16 cellular contexts compared by ENCODE assay signal in the genomic region with DNA sequence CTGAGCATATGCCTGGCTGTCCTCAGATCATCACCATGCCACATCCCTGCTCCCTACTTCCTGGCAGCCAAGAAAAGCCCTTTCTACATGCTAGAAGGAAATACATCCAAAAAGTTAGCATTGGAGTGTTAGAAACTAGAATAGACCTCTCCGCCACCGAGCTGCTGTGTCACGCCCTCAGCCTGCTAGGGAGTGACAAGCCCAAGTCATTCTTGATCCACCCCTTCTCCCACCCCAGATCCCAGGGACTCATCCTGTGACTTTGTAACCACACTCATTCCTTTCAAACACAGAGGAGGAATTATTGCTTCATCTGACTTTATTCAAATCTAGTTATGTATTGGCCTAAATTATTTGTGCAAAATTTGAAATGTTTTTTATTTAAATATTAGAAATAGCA.
"Had no signal": no experiment of that assay in that cellular context is flagged by ENCODE, and none has a peak within 500 bp of the region (broad histone marks: within the 10 kb centered on the region; RNA-seq: fewer than 3 reads in every experiment).

No MANE protein-coding gene starts in this region.

- H3K79me2 ChIP-seq: hepatocyte, parathyroid adenoma had no signal

- H3K9ac ChIP-seq: parathyroid adenoma had no signal

- H3K27ac ChIP-seq: hepatocyte, parathyroid adenoma, transverse colon had no signal

- H2AFZ ChIP-seq: hepatocyte, parathyroid adenoma had no signal

- H3K27me3 Mint-ChIP-seq: activated B cell treated with CpG ODN at 0.5 μM for 24 hours; activated naive CD4-positive, alpha-beta T cell treated with anti-CD3 and anti-CD28 coated beads, Interleukin-2, amount 50 U/mL, for 24 hours; natural killer cell treated with Interleukin-12 subunit alpha and Interleukin-12 subunit beta and Interleukin-15 and Interleukin-18, amount 100 ng/mL, for 72 hours had no signal

- H3K27me3 ChIP-seq: hepatocyte, transverse colon had no signal

- H3K4me3 ChIP-seq: hepatocyte, mucosa of descending colon, transverse colon had no signal

- H3K4me1 ChIP-seq: parathyroid adenoma, transverse colon had no signal

- DNase-seq: activated B cell treated with CpG ODN at 0.5 μM for 24 hours; activated CD4-positive, alpha-beta T cell treated with anti-CD3 and anti-CD28 coated beads for 48 hours; activated CD8-positive, alpha-beta memory T cell treated with anti-CD3 and anti-CD28 coated beads, Interleukin-2, amount 50 U/mL, for 4 hours; activated gamma-delta T cell; dermis blood vessel endothelial cell; effector memory CD4-positive, alpha-beta T cell; foreskin fibroblast; mesenchymal stem cell; mucosa of descending colon; retina; stimulated activated naive CD4-positive, alpha-beta T cell; transverse colon had no signal

- H3K4me2 ChIP-seq: hepatocyte had no signal

- H3K4me3 Mint-ChIP-seq: activated B cell treated with CpG ODN at 0.5 μM for 24 hours; activated naive CD4-positive, alpha-beta T cell treated with anti-CD3 and anti-CD28 coated beads, Interleukin-2, amount 50 U/mL, for 24 hours; natural killer cell treated with Interleukin-12 subunit alpha and Interleukin-12 subunit beta and Interleukin-15 and Interleukin-18, amount 100 ng/mL, for 72 hours had no signal

- ATAC-seq: mucosa of descending colon; natural killer cell treated with Interleukin-12 subunit alpha and Interleukin-12 subunit beta and Interleukin-15 and Interleukin-18, amount 100 ng/mL, for 72 hours had no signal

- H3K4me1 Mint-ChIP-seq: activated B cell treated with CpG ODN at 0.5 μM for 24 hours had no signal

- H3K9me3 Mint-ChIP-seq: activated B cell treated with CpG ODN at 0.5 μM for 24 hours; activated naive CD4-positive, alpha-beta T cell treated with anti-CD3 and anti-CD28 coated beads, Interleukin-2, amount 50 U/mL, for 24 hours; natural killer cell treated with Interleukin-12 subunit alpha and Interleukin-12 subunit beta and Interleukin-15 and Interleukin-18, amount 100 ng/mL, for 72 hours had no signal

- H3K36me3 Mint-ChIP-seq: activated naive CD4-positive, alpha-beta T cell treated with anti-CD3 and anti-CD28 coated beads, Interleukin-2, amount 50 U/mL, for 24 hours; natural killer cell treated with Interleukin-12 subunit alpha and Interleukin-12 subunit beta and Interleukin-15 and Interleukin-18, amount 100 ng/mL, for 72 hours had no signal

- H3K27ac Mint-ChIP-seq: activated B cell treated with CpG ODN at 0.5 μM for 24 hours; activated naive CD4-positive, alpha-beta T cell treated with anti-CD3 and anti-CD28 coated beads, Interleukin-2, amount 50 U/mL, for 24 hours; natural killer cell treated with Interleukin-12 subunit alpha and Interleukin-12 subunit beta and Interleukin-15 and Interleukin-18, amount 100 ng/mL, for 72 hours had no signal

- H3K9me3 ChIP-seq: mucosa of descending colon, transverse colon had no signal
